In the genomic region with DNA sequence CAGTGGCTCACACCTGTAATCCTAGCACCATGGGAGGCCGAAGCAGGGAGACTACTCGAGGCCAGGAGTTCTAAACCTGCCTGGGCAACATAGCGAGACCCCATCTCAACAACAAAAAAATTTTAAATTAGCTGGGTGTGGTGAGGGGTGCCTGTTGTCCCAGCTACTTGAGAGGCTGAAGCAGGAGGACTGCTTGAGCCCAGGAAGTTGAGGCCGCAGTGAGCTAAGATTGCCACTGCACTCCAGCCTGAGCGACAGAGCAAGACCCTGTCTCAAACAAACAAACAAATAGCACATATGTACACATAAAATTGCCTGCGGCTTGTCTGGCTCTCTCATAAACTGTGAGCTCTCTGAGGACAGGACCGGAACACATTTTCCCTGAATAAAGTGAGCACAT, we compare ENCODE assay signal across 16 cellular contexts.
DNase-seq lines count a peak whose midpoint lies in the region; ATAC-seq, FAIRE-seq and TF ChIP-seq lines count a peak whose summit lies in the region.
"Had no signal": no experiment of that assay in that cellular context is flagged by ENCODE, and none has a peak within 500 bp of the region (broad histone marks: within the 10 kb centered on the region; RNA-seq: fewer than 3 reads in every experiment).

No MANE protein-coding gene starts in this region.

- no peak for ATAC-seq in HG02973 (IDR thresholded peaks at IDR 0.05; ENCODE audit: unreplicated experiment)

- H3K4me3 ChIP-seq in GM23248 (peak overlapping the region; percentile 33; the same call in 1 of the 2 replicates), mucosa of rectum (ENCODE audit: low read length in 2 of 2) (no peak overlapping the region), smooth muscle cell (no peak overlapping the region)

- no peaks in the 10 kb centered on the region for H3K36me3 Mint-ChIP-seq in chondrocyte (ENCODE audit: low read depth)
- H3K36me3 Mint-ChIP-seq: memory B cell had no signal

- peak overlapping the region; percentile 69 for H3K9ac ChIP-seq in GM23248
- no peak overlapping the region for H3K9ac ChIP-seq in mucosa of rectum (ENCODE audit: low read depth in 1 of 2, low read length in 2 of 2)
- H3K9ac ChIP-seq in smooth muscle cell (ENCODE audit: low read depth) = no peak overlapping the region

- peak overlapping the region; percentile 61 for H3K27ac ChIP-seq in GM23248
- H3K27ac ChIP-seq in mucosa of rectum (ENCODE audit: low read depth in 2 of 2, low read length in 2 of 2) = peak overlapping the region; percentile 45 to 61
- H3K27ac ChIP-seq in smooth muscle cell (ENCODE audit: low read depth) = peak overlapping the region; percentile 74

- H3F3A ChIP-seq in GM23248 (ENCODE audit: insufficient read depth) (peaks cover 14% of the 10 kb centered on the region), smooth muscle cell (ENCODE audit: low read depth) (peaks cover 8% of the 10 kb centered on the region)

- no peaks in the 10 kb centered on the region for H3K36me3 ChIP-seq in GM23248 (ENCODE audit: low read depth)
- no peaks in the 10 kb centered on the region for H3K36me3 ChIP-seq in mucosa of rectum (ENCODE audit: control insufficient read depth in 2 of 2, insufficient read depth in 2 of 2, low read length in 2 of 2)
- H3K36me3 ChIP-seq in smooth muscle cell (ENCODE audit: low read depth) = no peaks in the 10 kb centered on the region

- H3K9me3 ChIP-seq in GM23248 (ENCODE audit: low read depth) (no peaks in the 10 kb centered on the region), mucosa of rectum (ENCODE audit: control insufficient read depth in 2 of 2, low read length in 2 of 2) (no peaks in the 10 kb centered on the region), smooth muscle cell (replicated peaks; ENCODE audit: low read depth) (no peaks in the 10 kb centered on the region)

- H3K4me2 ChIP-seq in GM23248 (ENCODE audit: unreplicated experiment) = peak overlapping the region; percentile 64
- H3K4me2 ChIP-seq in smooth muscle cell = peak overlapping the region; percentile 51

- H3K4me1 Mint-ChIP-seq in chondrocyte (ENCODE audit: low read depth) = peaks cover 48% of the 10 kb centered on the region

- FAIRE-seq in GM19239 (lab: Jason Lieb, UNC) = no peak

- H2AFZ ChIP-seq in GM23248 (peak overlapping the region; percentile 92), smooth muscle cell (ENCODE audit: low read depth) (peak overlapping the region; percentile 85)

- TF ChIP-seq CTCF in chondrocyte (IDR thresholded peaks at IDR 0.05) (no peak), smooth muscle cell (IDR thresholded peaks at IDR 0.05; ENCODE audit: borderline replicate concordance, insufficient read depth, poor library complexity, severe bottlenecking) (no peak)

- H3K4me3 Mint-ChIP-seq in chondrocyte (ENCODE audit: unreplicated experiment) = no peak overlapping the region
- H3K4me3 Mint-ChIP-seq: activated T-cell treated with anti-CD3 and anti-CD28 coated beads, Interleukin-2, amount 50 U/mL, for 24 hours; memory B cell had no signal

- in situ Hi-C loops in GM23248 (cut with MboI) = no loop called here

- peak overlapping the region; percentile 86 for H3K27ac Mint-ChIP-seq in chondrocyte (ENCODE audit: unreplicated experiment)
- H3K27ac Mint-ChIP-seq: activated T-cell treated with anti-CD3 and anti-CD28 coated beads, Interleukin-2, amount 50 U/mL, for 24 hours; memory B cell had no signal

- peaks cover 31% of the 10 kb centered on the region for H3K4me1 ChIP-seq in GM23248 (ENCODE audit: insufficient read depth)
- H3K4me1 ChIP-seq in mucosa of rectum (ENCODE audit: control insufficient read depth in 2 of 2, insufficient read depth in 2 of 2, low read length in 2 of 2) = peaks cover 2 to 3% of the 10 kb centered on the region in 2 donors
- peaks cover 4% of the 10 kb centered on the region for H3K4me1 ChIP-seq in smooth muscle cell (ENCODE audit: low read depth)

- no peaks in the 10 kb centered on the region for H4K20me1 ChIP-seq in GM23248 (ENCODE audit: insufficient read depth)
- H4K20me1 ChIP-seq in smooth muscle cell (ENCODE audit: low read depth) = no peaks in the 10 kb centered on the region

- no peaks in the 10 kb centered on the region for H3K27me3 Mint-ChIP-seq in chondrocyte (ENCODE audit: low read depth)

- no peaks in the 10 kb centered on the region for H3K9me3 Mint-ChIP-seq in chondrocyte (ENCODE audit: low read depth)
- H3K9me3 Mint-ChIP-seq: activated T-cell treated with anti-CD3 and anti-CD28 coated beads, Interleukin-2, amount 50 U/mL, for 24 hours; memory B cell had no signal

- H3K27me3 ChIP-seq in GM23248 (replicated peaks; ENCODE audit: insufficient read depth) (no peaks in the 10 kb centered on the region), mucosa of rectum (ENCODE audit: control insufficient read depth in 2 of 2, insufficient read depth in 2 of 2, low read length in 2 of 2) (no peaks in the 10 kb centered on the region), smooth muscle cell (ENCODE audit: low read depth) (no peaks in the 10 kb centered on the region)

- WGBS in GM23248 (ENCODE audit: low coverage in 1 of 2, low lambda C conversion rate in 2 of 2, missing lambda C conversion rate in 2 of 2), 2 experiments = 89 to 90% methylated on average over 7 of the region's 7 CpGs
- 94% methylated on average over 7 of the region's 7 CpGs for WGBS in smooth muscle cell (ENCODE audit: low lambda C conversion rate)

- DNase-seq in GM23248 (no peak), chondrocyte (ENCODE audit: low spot score) (no peak), smooth muscle cell (lab: John Stamatoyannopoulos, UW; ENCODE audit: unreplicated experiment) (no peak), amygdala (lab: John Stamatoyannopoulos, UW) (no peak), HUDEP-2 (lab: John Stamatoyannopoulos, UW; ENCODE audit: unreplicated experiment in 76 of 76) (no peak), GM19239 (ENCODE audit: insufficient read length, low spot score) (no peak)
- DNase-seq: activated CD4-positive, alpha-beta T cell treated with anti-CD3 and anti-CD28 coated beads, Interleukin-2, amount 50 U/mL, for 1 hour; activated T-cell treated with anti-CD3 and anti-CD28 coated beads, Interleukin-2, amount 50 U/mL, for 24 hours; Calu3; MM.1S; NCI-H2081 treated with DMSO at 0.1 percent for 48 hours; NCI-H748 treated with DMSO at 0.1 percent for 48 hours; RPMI8226 had no signal

- no peaks in the 10 kb centered on the region for H3K9me2 ChIP-seq in GM23248 (ENCODE audit: insufficient read depth)

- H3K79me2 ChIP-seq in GM23248 (ENCODE audit: insufficient read depth) = no peaks in the 10 kb centered on the region
- no peaks in the 10 kb centered on the region for H3K79me2 ChIP-seq in smooth muscle cell (ENCODE audit: low read depth)
